Comparison of ENCODE assay signal across 10 cellular contexts in the genomic region with DNA sequence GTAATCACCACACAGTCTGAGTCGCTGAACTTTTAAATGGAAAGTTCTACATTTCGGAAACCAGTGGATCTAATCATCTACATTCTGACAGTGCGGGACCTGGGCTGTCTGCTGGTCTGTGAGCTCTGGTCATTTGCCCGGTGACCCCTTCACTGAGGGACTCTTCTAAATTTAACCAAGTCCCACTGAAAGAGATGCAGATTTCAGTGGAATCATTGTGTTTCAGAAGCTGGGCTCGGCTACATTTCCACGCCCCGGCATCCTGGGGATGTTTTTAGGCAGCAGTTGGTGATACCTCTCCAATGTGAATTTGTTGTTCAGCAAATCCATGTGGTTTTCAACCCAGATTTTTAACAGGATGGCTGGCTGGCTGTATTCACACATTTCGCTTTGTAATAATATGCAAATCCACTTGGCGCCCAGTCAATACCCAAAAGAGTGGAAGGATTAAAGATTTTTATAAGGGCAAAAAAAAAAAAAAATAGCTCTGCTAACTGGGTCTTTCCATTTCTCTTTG.
A peak's percentile ranks its signal among the peaks of the same experiment; 100 is the strongest.
DNase-seq lines count a peak whose midpoint lies in the region; ATAC-seq and TF ChIP-seq lines count a peak whose summit lies in the region.
"Had no signal": no experiment of that assay in that cellular context is flagged by ENCODE, and none has a peak within 500 bp of the region (broad histone marks: within the 10 kb centered on the region; RNA-seq: fewer than 3 reads in every experiment).

No MANE protein-coding gene starts in this region.

- peak; percentile 18 to 46 for ATAC-seq in left cardiac atrium
- ATAC-seq in Right ventricle myocardium superior (ENCODE audit: poor library complexity): no peak
- ATAC-seq: Panc1 had no signal

- no peaks in the 10 kb centered on the region for H3K27me3 ChIP-seq in uterus

- H3K9me3 ChIP-seq in uterus: no peaks in the 10 kb centered on the region

- H3K36me3 Mint-ChIP-seq in neural crest cell (ENCODE audit: low read depth) (peaks cover under 1% of the 10 kb centered on the region), CD14-positive monocyte (no peaks in the 10 kb centered on the region)

- H3K4me1 Mint-ChIP-seq in neural crest cell: peaks cover 71% of the 10 kb centered on the region
- H3K4me1 Mint-ChIP-seq in CD14-positive monocyte: peaks cover 2% of the 10 kb centered on the region

- H3K4me1 ChIP-seq in uterus: no peaks in the 10 kb centered on the region

- DNase-seq in left cardiac atrium (peak; percentile 38), Right ventricle myocardium superior (no peak), globus pallidus (ENCODE audit: low spot score) (peak; percentile 50), neural crest cell (ENCODE audit: low read depth, low spot score) (no peak), uterus (no peak), CD14-positive monocyte (ENCODE audit: low spot score) (no peak), NCI-H1694 (lab: John Stamatoyannopoulos, UW) (no peak)
- no peak for DNase-seq in stimulated activated CD4-positive, alpha-beta T cell treated with anti-CD3 and anti-CD28 coated beads, Interleukin-4, amount 100 ng/mL, for 24 hours

- no peak for TF ChIP-seq POLR2A in uterus (IDR thresholded peaks at IDR 0.05)

- no peaks in the 10 kb centered on the region for H3K27me3 Mint-ChIP-seq in neural crest cell (ENCODE audit: low read depth)
- H3K27me3 Mint-ChIP-seq in CD14-positive monocyte (ENCODE audit: low read depth in 3 of 3): peaks cover 21 to 37% (median 22%) of the 10 kb centered on the region in 3 donors

- H3K4me3 Mint-ChIP-seq in neural crest cell (peak overlapping the region; percentile 56), CD14-positive monocyte (peak overlapping the region in 1 of 2 donors; percentile 47)

- peak overlapping the region in 1 of 2 donors; percentile 14 for H3K4me3 ChIP-seq in uterus
- H3K4me3 ChIP-seq: lung had no signal

- intact Hi-C loops in left cardiac atrium (cut with DNase I): no loop called here
- intact Hi-C loops in Right ventricle myocardium superior (cut with DNase I): no loop called here
- intact Hi-C loops in uterus (cut with DNase I; ENCODE audit: low total_unique reads): no loop called here
- intact Hi-C loops in CD14-positive monocyte (cut with micrococcal nuclease): no loop called here

- peak overlapping the region; percentile 76 to 80 for H3K27ac ChIP-seq in uterus

- H3K27ac Mint-ChIP-seq in neural crest cell (ENCODE audit: unreplicated experiment) (peak overlapping the region; percentile 97), CD14-positive monocyte (no peak overlapping the region)

- H3K9me3 Mint-ChIP-seq in neural crest cell (no peaks in the 10 kb centered on the region), CD14-positive monocyte (peaks cover 0 to 3% (median 0%) of the 10 kb centered on the region in 7 donors)

- H3K36me3 ChIP-seq in uterus: no peaks in the 10 kb centered on the region

- TF ChIP-seq CTCF in neural crest cell (conservative IDR thresholded peaks at IDR 0.05) (no peak), uterus (IDR thresholded peaks at IDR 0.05) (no peak), CD14-positive monocyte (IDR thresholded peaks at IDR 0.05) (no peak)

Comparison
In these comparisons a context has a peak if more than half of its experiments do, and no peak if none do; other contexts are left out.
1. DNase-seq: peak in left cardiac atrium (single experiment) and globus pallidus (single experiment); none in Right ventricle myocardium superior (single experiment), neural crest cell (single experiment), uterus (0 of 2), CD14-positive monocyte (single experiment), stimulated activated CD4-positive, alpha-beta T cell treated with anti-CD3 and anti-CD28 coated beads, Interleukin-4, amount 100 ng/mL, for 24 hours (single experiment) and NCI-H1694 (single experiment).